ENCODE assay signal across 19 cellular contexts in the genomic region with DNA sequence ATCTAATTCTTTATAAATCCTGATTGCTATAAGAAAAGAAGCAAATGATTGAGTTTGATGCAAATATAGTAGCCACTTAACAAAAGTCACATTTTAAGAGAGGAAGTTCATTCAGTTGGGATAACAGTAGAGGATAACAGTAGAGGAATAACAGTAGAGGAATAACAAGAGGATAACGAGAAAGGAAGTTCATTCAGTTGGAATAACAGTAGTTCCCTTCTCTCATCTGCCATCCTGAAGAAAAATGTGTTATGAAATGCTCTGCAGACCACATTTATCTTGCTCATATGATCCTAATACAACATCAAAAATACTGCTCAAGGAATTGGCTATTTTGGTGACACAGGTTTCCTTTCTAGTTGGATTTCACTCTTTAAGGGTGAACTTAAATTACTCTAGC.
A peak's percentile ranks its signal among the peaks of the same experiment; 100 is the strongest.
DNase-seq lines count a peak whose midpoint lies in the region; ATAC-seq and TF ChIP-seq lines count a peak whose summit lies in the region.
"Had no signal": no experiment of that assay in that cellular context is flagged by ENCODE, and none has a peak within 500 bp of the region (broad histone marks: within the 10 kb centered on the region; RNA-seq: fewer than 3 reads in every experiment).

No MANE protein-coding gene starts in this region.

- TF ChIP-seq CTCF in mammary epithelial cell (conservative IDR thresholded peaks at IDR 0.05 in 1 of 2, IDR thresholded peaks at IDR 0.05 in 1 of 2; ENCODE audit: extremely low read depth in 1 of 2, insufficient read depth in 1 of 2, low read depth in 1 of 2, low read length in 2 of 2) (no peak), breast epithelium (IDR thresholded peaks at IDR 0.05) (no peak), Panc1 (IDR thresholded peaks at IDR 0.05) (no peak), brain (conservative IDR thresholded peaks at IDR 0.05) (no peak), neural crest cell (conservative IDR thresholded peaks at IDR 0.05) (no peak)

- H3K4me1 ChIP-seq in mammary epithelial cell (ENCODE audit: insufficient read depth, low read length): no peaks in the 10 kb centered on the region
- no peaks in the 10 kb centered on the region for H3K4me1 ChIP-seq in breast epithelium
- H3K4me1 ChIP-seq in Panc1 (ENCODE audit: control insufficient read depth, insufficient read depth, low read length): peaks cover 3% of the 10 kb centered on the region; the same call in 1 of the 2 replicates
- no peaks in the 10 kb centered on the region for H3K4me1 ChIP-seq in mesendoderm (ENCODE audit: control insufficient read depth, low read depth, low read length)
- H3K4me1 ChIP-seq: BLaER1 had no signal

- no peak overlapping the region for H3K18ac ChIP-seq in mesendoderm (ENCODE audit: low read length)

- in situ Hi-C loops in mammary epithelial cell (cut with MboI; ENCODE audit: low sequenced_read_pairs in 2 of 2) (no loop called here), Panc1 (cut with HindIII; ENCODE audit: low pct_unique_long_range_greater_than_20kb, low sequenced_read_pairs) (no loop called here)

- H3K36me3 ChIP-seq in mammary epithelial cell (ENCODE audit: insufficient read depth, low read length): no peaks in the 10 kb centered on the region
- no peaks in the 10 kb centered on the region for H3K36me3 ChIP-seq in breast epithelium
- H3K36me3 ChIP-seq in Panc1 (ENCODE audit: control insufficient read depth, insufficient read depth, low read length): no peaks in the 10 kb centered on the region
- no peaks in the 10 kb centered on the region for H3K36me3 ChIP-seq in mesendoderm (ENCODE audit: control insufficient read depth, insufficient read depth, low read length)
- H3K36me3 ChIP-seq: BLaER1 had no signal

- H3K27me3 Mint-ChIP-seq in brain (no peaks in the 10 kb centered on the region), neural crest cell (ENCODE audit: low read depth) (no peaks in the 10 kb centered on the region)
- H3K27me3 Mint-ChIP-seq: CD4-positive, alpha-beta memory T cell; IgD-negative memory B cell had no signal

- H2AK5ac ChIP-seq in mesendoderm (ENCODE audit: low read length): no peak overlapping the region

- H3K9me3 ChIP-seq in mammary epithelial cell (replicated peaks; ENCODE audit: insufficient read depth, low read length): no peaks in the 10 kb centered on the region
- no peaks in the 10 kb centered on the region for H3K9me3 ChIP-seq in breast epithelium
- no peaks in the 10 kb centered on the region for H3K9me3 ChIP-seq in Panc1 (ENCODE audit: control insufficient read depth, insufficient read depth, low read depth, low read length)
- H3K9me3 ChIP-seq: BLaER1 had no signal

- no peaks in the 10 kb centered on the region for H3K79me1 ChIP-seq in mesendoderm (ENCODE audit: low read length)

- H2AFZ ChIP-seq in mammary epithelial cell (ENCODE audit: low read depth, low read length): peak overlapping the region; percentile 32
- H2AFZ ChIP-seq: GM23248 had no signal

- H2BK15ac ChIP-seq in mesendoderm (replicated peaks; ENCODE audit: low read depth): no peak overlapping the region

- H3K36me3 Mint-ChIP-seq in brain (peaks cover 20% of the 10 kb centered on the region), neural crest cell (ENCODE audit: low read depth) (peaks cover 5% of the 10 kb centered on the region)
- H3K36me3 Mint-ChIP-seq: CD14-positive monocyte; CD4-positive, alpha-beta memory T cell; IgD-negative memory B cell had no signal

- H3K27me3 ChIP-seq in mammary epithelial cell (ENCODE audit: insufficient read depth, low read length) (no peaks in the 10 kb centered on the region), breast epithelium (no peaks in the 10 kb centered on the region), Panc1 (ENCODE audit: control insufficient read depth, insufficient read depth, low read length) (no peaks in the 10 kb centered on the region), mesendoderm (ENCODE audit: insufficient read depth, low read length, poor library complexity) (no peaks in the 10 kb centered on the region)
- H3K27me3 ChIP-seq: BLaER1 had no signal

- DNase-seq in mammary epithelial cell (no peak), breast epithelium (ENCODE audit: low spot score in 2 of 2) (no peak), Panc1 (ENCODE audit: low read depth, low spot score) (no peak), neural crest cell (ENCODE audit: low read depth, low spot score) (no peak), mesendoderm (no peak), NCI-H1930 (lab: John Stamatoyannopoulos, UW) (no peak)
- DNase-seq: 8988T; CD4-positive, alpha-beta memory T cell; DMS79 treated with DMSO at 0.1 percent for 48 hours; GF-D8; GM23248; H7; HFFc6 had no signal

- 77% methylated on average over 1 of the region's 1 CpG for WGBS in mammary epithelial cell (ENCODE audit: low coverage, missing lambda C conversion rate)
- no CpG with 5 or more reads among the region's 1 CpG for WGBS in mesendoderm (ENCODE audit: extremely low coverage, insufficient coverage, low lambda C conversion rate)

- H3K79me2 ChIP-seq in mammary epithelial cell (ENCODE audit: insufficient read depth, low read length) (no peaks in the 10 kb centered on the region), mesendoderm (ENCODE audit: control insufficient read depth, insufficient read depth, low read length) (no peaks in the 10 kb centered on the region)

- ATAC-seq in Panc1 (no peak), GM21515 (IDR thresholded peaks at IDR 0.05; ENCODE audit: unreplicated experiment) (no peak)
- ATAC-seq: HCT116 had no signal

- H3K4me2 ChIP-seq in mammary epithelial cell (ENCODE audit: insufficient read depth, low read depth, low read length) (no peak overlapping the region), mesendoderm (ENCODE audit: low read length) (no peak overlapping the region)
- H3K4me2 ChIP-seq: BLaER1 had no signal

- intact Hi-C loops in mammary epithelial cell (cut with micrococcal nuclease) (no loop called here), breast epithelium (cut with DNase I; ENCODE audit: low total_unique reads) (no loop called here), Panc1 (cut with micrococcal nuclease; ENCODE audit: unreplicated experiment) (no loop called here)

- H3K4me3 ChIP-seq in mammary epithelial cell (replicated peaks in 1 of 3; ENCODE audit: insufficient read depth in 1 of 3, low read depth in 2 of 3, low read length in 3 of 3): no peak overlapping the region
- no peak overlapping the region for H3K4me3 ChIP-seq in breast epithelium
- H3K4me3 ChIP-seq in Panc1 (ENCODE audit: low read depth in 2 of 2, low read length in 2 of 2): no peak overlapping the region
- no peak overlapping the region for H3K4me3 ChIP-seq in mesendoderm (ENCODE audit: low read length)
- H3K4me3 ChIP-seq: BLaER1, GM23248 had no signal

- H3K4me3 Mint-ChIP-seq in brain: peak overlapping the region in 4 of 5 experiments; percentile 22 to 47 (median 31)
- H3K4me3 Mint-ChIP-seq in neural crest cell: peak overlapping the region; percentile 29
- H3K4me3 Mint-ChIP-seq: CD14-positive monocyte; CD4-positive, alpha-beta memory T cell; HFFc6; IgD-negative memory B cell had no signal

- H3K27ac Mint-ChIP-seq in brain: peak overlapping the region in 3 of 5 experiments; percentile 29 to 63 (median 47)
- H3K27ac Mint-ChIP-seq in neural crest cell (ENCODE audit: unreplicated experiment): peak overlapping the region; percentile 16
- H3K27ac Mint-ChIP-seq: CD14-positive monocyte; CD4-positive, alpha-beta memory T cell; HFFc6; IgD-negative memory B cell had no signal

- H3K56ac ChIP-seq in mesendoderm (ENCODE audit: low read length): no peak overlapping the region

- no TSS peak for BruUV-seq in mammary epithelial cell (replicated peaks; lab: Mats Ljungman, UMichigan)
- TSS peak; percentile 19 for BruUV-seq in Panc1 (replicated peaks; lab: Mats Ljungman, UMichigan)

- H3K4me1 Mint-ChIP-seq in brain (peaks cover 93% of the 10 kb centered on the region), neural crest cell (peaks cover 76% of the 10 kb centered on the region)
- H3K4me1 Mint-ChIP-seq: CD14-positive monocyte; CD4-positive, alpha-beta memory T cell; IgD-negative memory B cell had no signal

- no peak overlapping the region for H2BK120ac ChIP-seq in mesendoderm (ENCODE audit: low read depth, low read length)

- H3K27ac ChIP-seq in mammary epithelial cell (ENCODE audit: insufficient read depth, low read depth, low read length): no peak overlapping the region
- H3K27ac ChIP-seq in breast epithelium: no peak overlapping the region
- H3K27ac ChIP-seq in Panc1 (ENCODE audit: low read length): no peak overlapping the region
- no peak overlapping the region for H3K27ac ChIP-seq in mesendoderm (ENCODE audit: low read depth, low read length)
- H3K27ac ChIP-seq: BLaER1, GM23248 had no signal

- H4K5ac ChIP-seq in mesendoderm (ENCODE audit: low read length): no peak overlapping the region

- CTCF ChIA-PET in mammary epithelial cell (lab: Charles Lee; ENCODE audit: low non-redundant PET): no interaction called here
- CTCF ChIA-PET in Panc1 (lab: Charles Lee): no interaction called here

- no peak for TF ChIP-seq POLR2A in breast epithelium (IDR thresholded peaks at IDR 0.05)

- H3K23ac ChIP-seq in mesendoderm (ENCODE audit: low read length): no peak overlapping the region

- H3K9me3 Mint-ChIP-seq in brain (no peaks in the 10 kb centered on the region), neural crest cell (no peaks in the 10 kb centered on the region)
- H3K9me3 Mint-ChIP-seq: HFFc6, IgD-negative memory B cell had no signal

- H4K8ac ChIP-seq in mesendoderm (ENCODE audit: low read depth, low read length): no peak overlapping the region

- H3K9ac ChIP-seq in mammary epithelial cell (ENCODE audit: insufficient read depth, low read length) (no peak overlapping the region), mesendoderm (ENCODE audit: low read length) (no peak overlapping the region)
- H3K9ac ChIP-seq: BLaER1, GM23248 had no signal

- no peaks in the 10 kb centered on the region for H4K20me1 ChIP-seq in mammary epithelial cell (ENCODE audit: insufficient read depth, low read length)
- H4K20me1 ChIP-seq: BLaER1 had no signal

- no peak overlapping the region for H2BK5ac ChIP-seq in mesendoderm (ENCODE audit: low read length)

- POLR2A ChIA-PET in Panc1 (lab: Charles Lee): no interaction called here

- dilution Hi-C loops in mammary epithelial cell (cut with HindIII; ENCODE audit: low sequenced_read_pairs): no loop called here

- no peak overlapping the region for H3K4ac ChIP-seq in mesendoderm (ENCODE audit: low read depth, low read length)
